Comparison of ENCODE assay signal across 1 cellular context in the genomic region with DNA sequence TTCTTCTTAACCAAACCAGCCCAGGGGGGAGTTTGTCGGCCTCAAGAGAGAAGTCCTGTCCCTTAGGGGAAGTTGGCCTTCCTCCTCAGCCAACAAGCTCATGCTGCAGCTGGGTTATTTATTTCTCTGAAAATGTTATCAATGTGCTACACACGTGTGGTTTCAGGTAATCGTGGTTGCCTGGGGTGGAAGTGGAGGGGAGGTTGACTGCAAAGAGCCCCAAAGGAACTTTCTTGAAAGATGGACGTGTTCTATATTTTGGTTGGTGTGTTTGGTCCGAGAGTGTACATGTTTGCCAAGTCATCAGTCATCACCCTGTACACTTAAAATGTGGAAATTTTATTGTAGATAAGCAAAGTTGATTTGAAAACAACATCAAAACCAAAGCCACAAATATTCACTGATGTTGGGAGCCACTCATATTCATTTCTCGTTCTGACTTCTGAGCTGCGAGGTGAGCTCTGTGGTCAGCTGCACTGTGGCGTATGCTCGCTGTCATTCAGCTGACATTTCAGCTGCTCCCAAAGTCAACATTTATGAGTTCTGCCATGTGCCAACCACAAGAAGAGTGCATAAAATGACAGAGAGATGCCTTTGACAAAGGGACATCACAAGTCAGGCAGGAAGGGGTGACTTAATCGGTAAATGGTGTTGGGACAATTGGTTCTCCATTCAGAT.
TF ChIP-seq lines count a peak whose summit lies in the region.

No MANE protein-coding gene starts in this region.

TF ChIP-seq in GM12878, 131 proteins besides CTCF, POLR2A, EP300 and RAD21 (continued from another document and continues in another):
- TF ChIP-seq, protein P1, sequence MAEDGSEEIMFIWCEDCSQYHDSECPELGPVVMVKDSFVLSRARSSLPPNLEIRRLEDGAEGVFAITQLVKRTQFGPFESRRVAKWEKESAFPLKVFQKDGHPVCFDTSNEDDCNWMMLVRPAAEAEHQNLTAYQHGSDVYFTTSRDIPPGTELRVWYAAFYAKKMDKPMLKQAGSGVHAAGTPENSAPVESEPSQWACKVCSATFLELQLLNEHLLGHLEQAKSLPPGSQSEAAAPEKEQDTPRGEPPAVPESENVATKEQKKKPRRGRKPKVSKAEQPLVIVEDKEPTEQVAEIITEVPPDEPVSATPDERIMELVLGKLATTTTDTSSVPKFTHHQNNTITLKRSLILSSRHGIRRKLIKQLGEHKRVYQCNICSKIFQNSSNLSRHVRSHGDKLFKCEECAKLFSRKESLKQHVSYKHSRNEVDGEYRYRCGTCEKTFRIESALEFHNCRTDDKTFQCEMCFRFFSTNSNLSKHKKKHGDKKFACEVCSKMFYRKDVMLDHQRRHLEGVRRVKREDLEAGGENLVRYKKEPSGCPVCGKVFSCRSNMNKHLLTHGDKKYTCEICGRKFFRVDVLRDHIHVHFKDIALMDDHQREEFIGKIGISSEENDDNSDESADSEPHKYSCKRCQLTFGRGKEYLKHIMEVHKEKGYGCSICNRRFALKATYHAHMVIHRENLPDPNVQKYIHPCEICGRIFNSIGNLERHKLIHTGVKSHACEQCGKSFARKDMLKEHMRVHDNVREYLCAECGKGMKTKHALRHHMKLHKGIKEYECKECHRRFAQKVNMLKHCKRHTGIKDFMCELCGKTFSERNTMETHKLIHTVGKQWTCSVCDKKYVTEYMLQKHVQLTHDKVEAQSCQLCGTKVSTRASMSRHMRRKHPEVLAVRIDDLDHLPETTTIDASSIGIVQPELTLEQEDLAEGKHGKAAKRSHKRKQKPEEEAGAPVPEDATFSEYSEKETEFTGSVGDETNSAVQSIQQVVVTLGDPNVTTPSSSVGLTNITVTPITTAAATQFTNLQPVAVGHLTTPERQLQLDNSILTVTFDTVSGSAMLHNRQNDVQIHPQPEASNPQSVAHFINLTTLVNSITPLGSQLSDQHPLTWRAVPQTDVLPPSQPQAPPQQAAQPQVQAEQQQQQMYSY (CRISPR knock-in tag; IDR thresholded peaks at IDR 0.05), result no peak
- no peak for TF ChIP-seq RBBP5 (conservative IDR thresholded peaks at IDR 0.05)
- TF ChIP-seq TCF12 (IDR thresholded peaks at IDR 0.05; ENCODE audit: low read depth, low read length), result peak; percentile 95
- TF ChIP-seq TARDBP (IDR thresholded peaks at IDR 0.05; ENCODE audit: borderline replicate concordance), result no peak
- 0 out of 2 replicates have a peak, but pooled peaks have one; percentile 26 for TF ChIP-seq ZNF207 (IDR thresholded peaks at IDR 0.05; ENCODE audit: borderline replicate concordance)
- no peak for TF ChIP-seq POLR2AphosphoS2 (IDR thresholded peaks at IDR 0.05; ENCODE audit: low read depth, low read length)
- TF ChIP-seq DPF2 (IDR thresholded peaks at IDR 0.05), result peak; percentile 96
- no peak for TF ChIP-seq TAF1 (IDR thresholded peaks at IDR 0.05; ENCODE audit: borderline replicate concordance, low read depth, low read length)
- peak; percentile 94 for TF ChIP-seq JUNB (IDR thresholded peaks at IDR 0.05)
- TF ChIP-seq NR2C1 (IDR thresholded peaks at IDR 0.05), result no peak
- no peak for TF ChIP-seq NR2C2 (IDR thresholded peaks at IDR 0.05; ENCODE audit: borderline replicate concordance, control insufficient read depth, insufficient read length, low read depth)
- TF ChIP-seq, protein P2, sequence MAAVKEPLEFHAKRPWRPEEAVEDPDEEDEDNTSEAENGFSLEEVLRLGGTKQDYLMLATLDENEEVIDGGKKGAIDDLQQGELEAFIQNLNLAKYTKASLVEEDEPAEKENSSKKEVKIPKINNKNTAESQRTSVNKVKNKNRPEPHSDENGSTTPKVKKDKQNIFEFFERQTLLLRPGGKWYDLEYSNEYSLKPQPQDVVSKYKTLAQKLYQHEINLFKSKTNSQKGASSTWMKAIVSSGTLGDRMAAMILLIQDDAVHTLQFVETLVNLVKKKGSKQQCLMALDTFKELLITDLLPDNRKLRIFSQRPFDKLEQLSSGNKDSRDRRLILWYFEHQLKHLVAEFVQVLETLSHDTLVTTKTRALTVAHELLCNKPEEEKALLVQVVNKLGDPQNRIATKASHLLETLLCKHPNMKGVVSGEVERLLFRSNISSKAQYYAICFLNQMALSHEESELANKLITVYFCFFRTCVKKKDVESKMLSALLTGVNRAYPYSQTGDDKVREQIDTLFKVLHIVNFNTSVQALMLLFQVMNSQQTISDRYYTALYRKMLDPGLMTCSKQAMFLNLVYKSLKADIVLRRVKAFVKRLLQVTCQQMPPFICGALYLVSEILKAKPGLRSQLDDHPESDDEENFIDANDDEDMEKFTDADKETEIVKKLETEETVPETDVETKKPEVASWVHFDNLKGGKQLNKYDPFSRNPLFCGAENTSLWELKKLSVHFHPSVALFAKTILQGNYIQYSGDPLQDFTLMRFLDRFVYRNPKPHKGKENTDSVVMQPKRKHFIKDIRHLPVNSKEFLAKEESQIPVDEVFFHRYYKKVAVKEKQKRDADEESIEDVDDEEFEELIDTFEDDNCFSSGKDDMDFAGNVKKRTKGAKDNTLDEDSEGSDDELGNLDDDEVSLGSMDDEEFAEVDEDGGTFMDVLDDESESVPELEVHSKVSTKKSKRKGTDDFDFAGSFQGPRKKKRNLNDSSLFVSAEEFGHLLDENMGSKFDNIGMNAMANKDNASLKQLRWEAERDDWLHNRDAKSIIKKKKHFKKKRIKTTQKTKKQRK (IDR thresholded peaks at IDR 0.05; ENCODE audit: low read depth, low read length), result no peak
- no peak; the same call in 1 of the 2 replicates for TF ChIP-seq SMC3 (IDR thresholded peaks at IDR 0.05; ENCODE audit: borderline replicate concordance, low read length)
- TF ChIP-seq, protein P3, sequence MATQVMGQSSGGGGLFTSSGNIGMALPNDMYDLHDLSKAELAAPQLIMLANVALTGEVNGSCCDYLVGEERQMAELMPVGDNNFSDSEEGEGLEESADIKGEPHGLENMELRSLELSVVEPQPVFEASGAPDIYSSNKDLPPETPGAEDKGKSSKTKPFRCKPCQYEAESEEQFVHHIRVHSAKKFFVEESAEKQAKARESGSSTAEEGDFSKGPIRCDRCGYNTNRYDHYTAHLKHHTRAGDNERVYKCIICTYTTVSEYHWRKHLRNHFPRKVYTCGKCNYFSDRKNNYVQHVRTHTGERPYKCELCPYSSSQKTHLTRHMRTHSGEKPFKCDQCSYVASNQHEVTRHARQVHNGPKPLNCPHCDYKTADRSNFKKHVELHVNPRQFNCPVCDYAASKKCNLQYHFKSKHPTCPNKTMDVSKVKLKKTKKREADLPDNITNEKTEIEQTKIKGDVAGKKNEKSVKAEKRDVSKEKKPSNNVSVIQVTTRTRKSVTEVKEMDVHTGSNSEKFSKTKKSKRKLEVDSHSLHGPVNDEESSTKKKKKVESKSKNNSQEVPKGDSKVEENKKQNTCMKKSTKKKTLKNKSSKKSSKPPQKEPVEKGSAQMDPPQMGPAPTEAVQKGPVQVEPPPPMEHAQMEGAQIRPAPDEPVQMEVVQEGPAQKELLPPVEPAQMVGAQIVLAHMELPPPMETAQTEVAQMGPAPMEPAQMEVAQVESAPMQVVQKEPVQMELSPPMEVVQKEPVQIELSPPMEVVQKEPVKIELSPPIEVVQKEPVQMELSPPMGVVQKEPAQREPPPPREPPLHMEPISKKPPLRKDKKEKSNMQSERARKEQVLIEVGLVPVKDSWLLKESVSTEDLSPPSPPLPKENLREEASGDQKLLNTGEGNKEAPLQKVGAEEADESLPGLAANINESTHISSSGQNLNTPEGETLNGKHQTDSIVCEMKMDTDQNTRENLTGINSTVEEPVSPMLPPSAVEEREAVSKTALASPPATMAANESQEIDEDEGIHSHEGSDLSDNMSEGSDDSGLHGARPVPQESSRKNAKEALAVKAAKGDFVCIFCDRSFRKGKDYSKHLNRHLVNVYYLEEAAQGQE (IDR thresholded peaks at IDR 0.05; ENCODE audit: low read depth, low read length), result no peak
- TF ChIP-seq CREB1 (IDR thresholded peaks at IDR 0.05; ENCODE audit: low read depth), result peak; percentile 89
- TF ChIP-seq, protein P4, sequence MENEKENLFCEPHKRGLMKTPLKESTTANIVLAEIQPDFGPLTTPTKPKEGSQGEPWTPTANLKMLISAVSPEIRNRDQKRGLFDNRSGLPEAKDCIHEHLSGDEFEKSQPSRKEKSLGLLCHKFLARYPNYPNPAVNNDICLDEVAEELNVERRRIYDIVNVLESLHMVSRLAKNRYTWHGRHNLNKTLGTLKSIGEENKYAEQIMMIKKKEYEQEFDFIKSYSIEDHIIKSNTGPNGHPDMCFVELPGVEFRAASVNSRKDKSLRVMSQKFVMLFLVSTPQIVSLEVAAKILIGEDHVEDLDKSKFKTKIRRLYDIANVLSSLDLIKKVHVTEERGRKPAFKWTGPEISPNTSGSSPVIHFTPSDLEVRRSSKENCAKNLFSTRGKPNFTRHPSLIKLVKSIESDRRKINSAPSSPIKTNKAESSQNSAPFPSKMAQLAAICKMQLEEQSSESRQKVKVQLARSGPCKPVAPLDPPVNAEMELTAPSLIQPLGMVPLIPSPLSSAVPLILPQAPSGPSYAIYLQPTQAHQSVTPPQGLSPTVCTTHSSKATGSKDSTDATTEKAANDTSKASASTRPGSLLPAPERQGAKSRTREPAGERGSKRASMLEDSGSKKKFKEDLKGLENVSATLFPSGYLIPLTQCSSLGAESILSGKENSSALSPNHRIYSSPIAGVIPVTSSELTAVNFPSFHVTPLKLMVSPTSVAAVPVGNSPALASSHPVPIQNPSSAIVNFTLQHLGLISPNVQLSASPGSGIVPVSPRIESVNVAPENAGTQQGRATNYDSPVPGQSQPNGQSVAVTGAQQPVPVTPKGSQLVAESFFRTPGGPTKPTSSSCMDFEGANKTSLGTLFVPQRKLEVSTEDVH (IDR thresholded peaks at IDR 0.05; ENCODE audit: low read depth, partially characterized antibody), result no peak
- TF ChIP-seq, protein P5, sequence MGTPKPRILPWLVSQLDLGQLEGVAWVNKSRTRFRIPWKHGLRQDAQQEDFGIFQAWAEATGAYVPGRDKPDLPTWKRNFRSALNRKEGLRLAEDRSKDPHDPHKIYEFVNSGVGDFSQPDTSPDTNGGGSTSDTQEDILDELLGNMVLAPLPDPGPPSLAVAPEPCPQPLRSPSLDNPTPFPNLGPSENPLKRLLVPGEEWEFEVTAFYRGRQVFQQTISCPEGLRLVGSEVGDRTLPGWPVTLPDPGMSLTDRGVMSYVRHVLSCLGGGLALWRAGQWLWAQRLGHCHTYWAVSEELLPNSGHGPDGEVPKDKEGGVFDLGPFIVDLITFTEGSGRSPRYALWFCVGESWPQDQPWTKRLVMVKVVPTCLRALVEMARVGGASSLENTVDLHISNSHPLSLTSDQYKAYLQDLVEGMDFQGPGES (IDR thresholded peaks at IDR 0.05), result no peak
- peak; percentile 96 for TF ChIP-seq IRF4 (IDR thresholded peaks at IDR 0.05; ENCODE audit: low read depth, low read length)
- TF ChIP-seq WRNIP1 (IDR thresholded peaks at IDR 0.05; ENCODE audit: borderline replicate concordance, low read depth, low read length), result no peak
- no peak for TF ChIP-seq ZNF384 (IDR thresholded peaks at IDR 0.05; ENCODE audit: borderline replicate concordance, low read depth, low read length)
- TF ChIP-seq CHD1 (IDR thresholded peaks at IDR 0.05; ENCODE audit: low read depth, low read length), result no peak
- no peak for TF ChIP-seq HDAC2 (IDR thresholded peaks at IDR 0.05)
- TF ChIP-seq RAD51 (IDR thresholded peaks at IDR 0.05), result 0 out of 2 replicates have a peak, but pooled peaks have one; percentile 34
- TF ChIP-seq PML (IDR thresholded peaks at IDR 0.05; ENCODE audit: low read length), result peak; percentile 68; the same call in 1 of the 2 replicates
- peak; percentile 75; the same call in 1 of the 2 replicates for TF ChIP-seq CHD2 (IDR thresholded peaks at IDR 0.05; ENCODE audit: borderline replicate concordance, low read depth, low read length)
- peak; percentile 70 for TF ChIP-seq SP1 (IDR thresholded peaks at IDR 0.05; ENCODE audit: low read depth, low read length)
- TF ChIP-seq MTA3 (IDR thresholded peaks at IDR 0.05; ENCODE audit: borderline replicate concordance, low read length), result peak; percentile 90
- TF ChIP-seq, protein P6, sequence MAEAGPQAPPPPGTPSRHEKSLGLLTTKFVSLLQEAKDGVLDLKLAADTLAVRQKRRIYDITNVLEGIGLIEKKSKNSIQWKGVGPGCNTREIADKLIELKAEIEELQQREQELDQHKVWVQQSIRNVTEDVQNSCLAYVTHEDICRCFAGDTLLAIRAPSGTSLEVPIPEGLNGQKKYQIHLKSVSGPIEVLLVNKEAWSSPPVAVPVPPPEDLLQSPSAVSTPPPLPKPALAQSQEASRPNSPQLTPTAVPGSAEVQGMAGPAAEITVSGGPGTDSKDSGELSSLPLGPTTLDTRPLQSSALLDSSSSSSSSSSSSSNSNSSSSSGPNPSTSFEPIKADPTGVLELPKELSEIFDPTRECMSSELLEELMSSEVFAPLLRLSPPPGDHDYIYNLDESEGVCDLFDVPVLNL (IDR thresholded peaks at IDR 0.05; ENCODE audit: low read depth, low read length), result no peak
- TF ChIP-seq STAT1 (conservative IDR thresholded peaks at IDR 0.05), result no peak
- TF ChIP-seq SREBF1 (IDR thresholded peaks at IDR 0.05; ENCODE audit: low read length), result no peak
- TF ChIP-seq HDAC6 (IDR thresholded peaks at IDR 0.05; ENCODE audit: unreplicated experiment), result no peak
- no peak for TF ChIP-seq MYB (IDR thresholded peaks at IDR 0.05; ENCODE audit: borderline replicate concordance, low read depth, low read length)
- TF ChIP-seq MXI1 (IDR thresholded peaks at IDR 0.05; ENCODE audit: low read depth, low read length), result peak; percentile 91
- TF ChIP-seq SRF (IDR thresholded peaks at IDR 0.05; ENCODE audit: low read depth in 2 of 2, low read length in 2 of 2), result no peak
- TF ChIP-seq BHLHE40 (IDR thresholded peaks at IDR 0.05; ENCODE audit: borderline replicate concordance in 1 of 2, low read depth in 2 of 2, low read length in 1 of 2), result peak; percentile 92
- no peak for TF ChIP-seq EGR1 (IDR thresholded peaks at IDR 0.05; ENCODE audit: borderline replicate concordance in 1 of 2, low read depth in 2 of 2, low read length in 2 of 2)
- TF ChIP-seq, protein P7, sequence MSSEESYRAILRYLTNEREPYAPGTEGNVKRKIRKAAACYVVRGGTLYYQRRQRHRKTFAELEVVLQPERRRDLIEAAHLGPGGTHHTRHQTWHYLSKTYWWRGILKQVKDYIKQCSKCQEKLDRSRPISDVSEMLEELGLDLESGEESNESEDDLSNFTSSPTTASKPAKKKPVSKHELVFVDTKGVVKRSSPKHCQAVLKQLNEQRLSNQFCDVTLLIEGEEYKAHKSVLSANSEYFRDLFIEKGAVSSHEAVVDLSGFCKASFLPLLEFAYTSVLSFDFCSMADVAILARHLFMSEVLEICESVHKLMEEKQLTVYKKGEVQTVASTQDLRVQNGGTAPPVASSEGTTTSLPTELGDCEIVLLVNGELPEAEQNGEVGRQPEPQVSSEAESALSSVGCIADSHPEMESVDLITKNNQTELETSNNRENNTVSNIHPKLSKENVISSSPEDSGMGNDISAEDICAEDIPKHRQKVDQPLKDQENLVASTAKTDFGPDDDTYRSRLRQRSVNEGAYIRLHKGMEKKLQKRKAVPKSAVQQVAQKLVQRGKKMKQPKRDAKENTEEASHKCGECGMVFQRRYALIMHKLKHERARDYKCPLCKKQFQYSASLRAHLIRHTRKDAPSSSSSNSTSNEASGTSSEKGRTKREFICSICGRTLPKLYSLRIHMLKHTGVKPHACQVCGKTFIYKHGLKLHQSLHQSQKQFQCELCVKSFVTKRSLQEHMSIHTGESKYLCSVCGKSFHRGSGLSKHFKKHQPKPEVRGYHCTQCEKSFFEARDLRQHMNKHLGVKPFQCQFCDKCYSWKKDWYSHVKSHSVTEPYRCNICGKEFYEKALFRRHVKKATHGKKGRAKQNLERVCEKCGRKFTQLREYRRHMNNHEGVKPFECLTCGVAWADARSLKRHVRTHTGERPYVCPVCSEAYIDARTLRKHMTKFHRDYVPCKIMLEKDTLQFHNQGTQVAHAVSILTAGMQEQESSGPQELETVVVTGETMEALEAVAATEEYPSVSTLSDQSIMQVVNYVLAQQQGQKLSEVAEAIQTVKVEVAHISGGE (CRISPR knock-in tag; IDR thresholded peaks at IDR 0.05), result no peak
- TF ChIP-seq TCF7 (IDR thresholded peaks at IDR 0.05; ENCODE audit: borderline replicate concordance), result 0 out of 2 replicates have a peak, but pooled peaks have one; percentile 17
- peak in 1 of 2 experiments; percentile 78; a peak in 1 of 4 replicates for TF ChIP-seq CEBPB (IDR thresholded peaks at IDR 0.05; ENCODE audit: borderline replicate concordance in 1 of 2, low read depth in 2 of 2, low read length in 2 of 2)
- TF ChIP-seq TBL1XR1 (IDR thresholded peaks at IDR 0.05; ENCODE audit: low read depth, low read length), result no peak
